ENCODE assay signal across 8 cellular contexts in the genomic region with DNA sequence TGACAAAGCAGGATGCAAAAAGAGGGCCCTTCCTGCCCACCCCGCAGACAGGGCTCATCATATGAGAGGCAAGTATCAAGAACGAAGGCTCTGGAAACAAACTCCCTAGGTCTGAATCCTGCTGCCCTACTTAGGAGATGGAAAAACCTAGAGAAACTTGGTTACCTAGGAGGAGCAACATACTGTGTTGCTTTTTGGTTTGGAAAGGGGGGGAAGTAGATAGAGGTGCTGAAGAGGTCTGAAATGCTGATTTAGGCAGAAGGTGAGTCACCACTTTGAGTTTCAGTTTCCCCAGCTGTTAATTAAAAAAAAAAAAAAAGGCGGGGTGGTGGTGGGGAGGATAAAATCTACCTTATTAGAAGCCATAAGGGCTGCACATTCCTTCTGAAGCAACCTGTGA. TPM values are rescaled to one million over a fixed set of nuclear protein-coding genes. Genes with fewer than 3 reads are reported as not detected.
A peak's percentile ranks its signal among the peaks of the same experiment; 100 is the strongest.
DNase-seq lines count a peak whose midpoint lies in the region; ATAC-seq and TF ChIP-seq lines count a peak whose summit lies in the region.

No MANE protein-coding gene starts in this region.

- peaks cover 0 to 70% (median 41%) of the 10 kb centered on the region in 3 donors for H3K4me1 ChIP-seq in gastroesophageal sphincter

- TF ChIP-seq POLR2A in gastroesophageal sphincter (IDR thresholded peaks at IDR 0.05): no peak

- no peaks in the 10 kb centered on the region for H3K27me3 ChIP-seq in gastroesophageal sphincter

- H3K36me3 ChIP-seq in SK-N-MC (ENCODE audit: insufficient read depth, low read length): no peaks in the 10 kb centered on the region
- peaks cover 0 to 5% of the 10 kb centered on the region in 2 donors for H3K36me3 ChIP-seq in gastroesophageal sphincter

- H3K9ac ChIP-seq in SK-N-MC (ENCODE audit: insufficient read length): peak overlapping the region; percentile 20

- DNase-seq in SK-N-MC (ENCODE audit: low read depth, low spot score): no peak
- DNase-seq in stimulated activated naive CD8-positive, alpha-beta T cell treated with anti-CD3 and anti-CD28 coated beads, Interleukin-15, Interleukin-2, amounts not matched to agents 100 U/mL and 50 U/mL, for 24 hours: no peak
- DNase-seq in NCI-H446 (lab: John Stamatoyannopoulos, UW): no peak
- DNase-seq in NCI-H187 (lab: John Stamatoyannopoulos, UW): no peak
- DNase-seq in substantia nigra (lab: John Stamatoyannopoulos, UW): no peak

- 57 to 59% methylated on average over 3 of the region's 3 CpGs for WGBS in gastroesophageal sphincter (ENCODE audit: low coverage in 1 of 2), 2 donors

- no peak for TF ChIP-seq EP300 in gastroesophageal sphincter (IDR thresholded peaks at IDR 0.05)

- H3K27ac ChIP-seq in SK-N-MC (no peak overlapping the region), gastroesophageal sphincter (peak overlapping the region in 2 of 4 donors; percentile 24 to 94), substantia nigra (ENCODE audit: low read depth, low read length, poor library complexity, severe bottlenecking) (no peak overlapping the region)

- no peak for TF ChIP-seq CTCF in gastroesophageal sphincter (IDR thresholded peaks at IDR 0.05)

- peak overlapping the region; percentile 80 for H3K4me3 ChIP-seq in SK-N-MC
- H3K4me3 ChIP-seq in gastroesophageal sphincter: peak overlapping the region; percentile 66 to 86

- H3K9me3 ChIP-seq in SK-N-MC (ENCODE audit: low read depth, low read length) (no peaks in the 10 kb centered on the region), gastroesophageal sphincter (no peaks in the 10 kb centered on the region)

- ATAC-seq in GM18498 (IDR thresholded peaks at IDR 0.05; ENCODE audit: unreplicated experiment) (peak; percentile 36), HG02588 (IDR thresholded peaks at IDR 0.05; ENCODE audit: unreplicated experiment) (peak; percentile 25), gastroesophageal sphincter (no peak)
- peak; percentile 11 for ATAC-seq in stimulated activated naive CD8-positive, alpha-beta T cell treated with anti-CD3 and anti-CD28 coated beads, Interleukin-15, Interleukin-2, amounts not matched to agents 100 U/mL and 50 U/mL, for 24 hours

RNA-seq across cellular contexts. Expression of a gene that starts 1.5 kb away (rescaled TPM):
- total RNA-seq in gastroesophageal sphincter: 10 to 100 TPM; 25.1 to 44.8 (median 34.1) TPM
